21 cellular contexts compared by ENCODE assay signal in genomic region chr6:136863752-136864151, GRCh38. TPM values are rescaled to one million over a fixed set of nuclear protein-coding genes. Genes with fewer than 3 reads are reported as not detected.
DNase-seq lines count a peak whose midpoint lies in the region; ATAC-seq and TF ChIP-seq lines count a peak whose summit lies in the region.
"Had no signal": no experiment of that assay in that cellular context is flagged by ENCODE, and none has a peak within 500 bp of the region (broad histone marks: within the 10 kb centered on the region; RNA-seq: fewer than 3 reads in every experiment).

No MANE protein-coding gene starts in this region.

- no peak overlapping the region for H2AFZ ChIP-seq in GM23338

- H4K20me1 ChIP-seq in GM23338 (replicated peaks; ENCODE audit: insufficient read depth): no peaks in the 10 kb centered on the region
- H4K20me1 ChIP-seq: BLaER1 treated with 17β-estradiol and CSF1 and Interleukin-3, amounts not matched to agents 10 nM and 100 nM had no signal

- H3K4me2 ChIP-seq in GM23338: no peak overlapping the region
- H3K4me2 ChIP-seq: BLaER1 treated with 17β-estradiol and CSF1 and Interleukin-3, amounts not matched to agents 10 nM and 100 nM had no signal

- H3K4me3 Mint-ChIP-seq in GM23338: no peak overlapping the region
- H3K4me3 Mint-ChIP-seq in activated CD4-positive, alpha-beta memory T cell treated with anti-CD3 and anti-CD28 coated beads, Interleukin-2, amount 10 ng/mL, durations not matched to agents 7 days and 5 days: no peak overlapping the region
- H3K4me3 Mint-ChIP-seq: CD8-positive, alpha-beta T cell had no signal

- ATAC-seq in GM23338: no peak
- ATAC-seq in left lung: no peak
- no peak for ATAC-seq in GM21529 (IDR thresholded peaks at IDR 0.05; ENCODE audit: unreplicated experiment)
- ATAC-seq: CD8-positive, alpha-beta T cell had no signal

- H3K9me3 ChIP-seq in left lung: no peaks in the 10 kb centered on the region
- H3K9me3 ChIP-seq: BLaER1 treated with 17β-estradiol and CSF1 and Interleukin-3, amounts not matched to agents 10 nM and 100 nM; HAP-1 had no signal

- POLR2A ChIA-PET in activated CD4-positive, alpha-beta memory T cell treated with anti-CD3 and anti-CD28 coated beads, Interleukin-2, amount 10 ng/mL, durations not matched to agents 7 days and 5 days (lab: Charles Lee): no interaction called here

- intact Hi-C loops in left lung (cut with DNase I): no loop called here

- no peak overlapping the region for H3K27ac Mint-ChIP-seq in GM23338
- no peak overlapping the region for H3K27ac Mint-ChIP-seq in activated CD4-positive, alpha-beta memory T cell treated with anti-CD3 and anti-CD28 coated beads, Interleukin-2, amount 10 ng/mL, durations not matched to agents 7 days and 5 days
- H3K27ac Mint-ChIP-seq: CD8-positive, alpha-beta T cell had no signal

- no peaks in the 10 kb centered on the region for H3K79me2 ChIP-seq in GM23338 (replicated peaks; ENCODE audit: insufficient read depth)

- H3K9me3 Mint-ChIP-seq in GM23338: no peaks in the 10 kb centered on the region
- no peaks in the 10 kb centered on the region for H3K9me3 Mint-ChIP-seq in activated CD4-positive, alpha-beta memory T cell treated with anti-CD3 and anti-CD28 coated beads, Interleukin-2, amount 10 ng/mL, durations not matched to agents 7 days and 5 days
- H3K9me3 Mint-ChIP-seq: CD8-positive, alpha-beta T cell had no signal

- H3K27me3 Mint-ChIP-seq in GM23338 (ENCODE audit: insufficient read depth, low read depth, poor library complexity): peaks cover 2% of the 10 kb centered on the region
- H3K27me3 Mint-ChIP-seq in activated CD4-positive, alpha-beta memory T cell treated with anti-CD3 and anti-CD28 coated beads, Interleukin-2, amount 10 ng/mL, durations not matched to agents 7 days and 5 days: no peaks in the 10 kb centered on the region

- peak; percentile 20 to 52; a peak in 2 of 4 replicates for TF ChIP-seq CTCF in GM23338 (conservative IDR thresholded peaks at IDR 0.05; ENCODE audit: low read depth in 2 of 2)
- TF ChIP-seq CTCF in LNCaP clone FGC (IDR thresholded peaks at IDR 0.05; ENCODE audit: control insufficient read depth, extremely low read depth, insufficient read depth): peak; percentile 44
- TF ChIP-seq CTCF in VCaP (conservative IDR thresholded peaks at IDR 0.05): peak; percentile 65
- TF ChIP-seq CTCF in left lung (IDR thresholded peaks at IDR 0.05): no peak

- CTCF ChIA-PET in activated CD4-positive, alpha-beta memory T cell treated with anti-CD3 and anti-CD28 coated beads, Interleukin-2, amount 10 ng/mL, durations not matched to agents 7 days and 5 days (lab: Charles Lee): no interaction called here

- DNase-seq in NCI-H146 (lab: John Stamatoyannopoulos, UW) (peak; percentile 33), NCI-H146 treated with DMSO at 0.1 percent for 48 hours (lab: John Stamatoyannopoulos, UW; ENCODE audit: unreplicated experiment) (no peak), GM23338 (ENCODE audit: low spot score) (no peak), LNCaP clone FGC (ENCODE audit: low read depth) (no peak), left lung (no peak)
- DNase-seq in activated CD4-positive, alpha-beta memory T cell treated with anti-CD3 and anti-CD28 coated beads, Interleukin-2, amount 10 ng/mL, durations not matched to agents 7 days and 5 days: no peak
- DNase-seq: 8988T; Calu3; CD8-positive, alpha-beta T cell; DMS79; GDM1; GOT3; IMR-90; KG1 had no signal

- H3K4me1 Mint-ChIP-seq in GM23338: no peaks in the 10 kb centered on the region
- H3K4me1 Mint-ChIP-seq in activated CD4-positive, alpha-beta memory T cell treated with anti-CD3 and anti-CD28 coated beads, Interleukin-2, amount 10 ng/mL, durations not matched to agents 7 days and 5 days: no peaks in the 10 kb centered on the region

- no peaks in the 10 kb centered on the region for H3F3A ChIP-seq in GM23338 (replicated peaks; ENCODE audit: low read depth)

- H3K36me3 Mint-ChIP-seq in GM23338 (ENCODE audit: low read depth): no peaks in the 10 kb centered on the region
- H3K36me3 Mint-ChIP-seq in activated CD4-positive, alpha-beta memory T cell treated with anti-CD3 and anti-CD28 coated beads, Interleukin-2, amount 10 ng/mL, durations not matched to agents 7 days and 5 days (ENCODE audit: low read depth): no peaks in the 10 kb centered on the region

- H3K36me3 ChIP-seq in GM23338 (ENCODE audit: insufficient read depth) (no peaks in the 10 kb centered on the region), left lung (no peaks in the 10 kb centered on the region)
- H3K36me3 ChIP-seq: BLaER1 treated with 17β-estradiol and CSF1 and Interleukin-3, amounts not matched to agents 10 nM and 100 nM; HAP-1 had no signal

- H3K9me2 ChIP-seq in GM23338 (ENCODE audit: insufficient read depth): no peaks in the 10 kb centered on the region

- H3K27me3 ChIP-seq in GM23338 (ENCODE audit: insufficient read depth): no peaks in the 10 kb centered on the region
- H3K27me3 ChIP-seq in left lung: no peaks in the 10 kb centered on the region
- H3K27me3 ChIP-seq: BLaER1 treated with 17β-estradiol and CSF1 and Interleukin-3, amounts not matched to agents 10 nM and 100 nM had no signal

- no peak overlapping the region for H3K4me3 ChIP-seq in GM23338
- H3K4me3 ChIP-seq in LNCaP clone FGC (ENCODE audit: low read depth, low read length): no peak overlapping the region
- H3K4me3 ChIP-seq in left lung: no peak overlapping the region
- H3K4me3 ChIP-seq: BLaER1 treated with 17β-estradiol and CSF1 and Interleukin-3, amounts not matched to agents 10 nM and 100 nM; HAP-1 had no signal

- H3K4me1 ChIP-seq in GM23338 (ENCODE audit: insufficient read depth) (no peaks in the 10 kb centered on the region), left lung (peaks cover 0 to 6% of the 10 kb centered on the region in 2 donors)
- H3K4me1 ChIP-seq: HAP-1 had no signal

- H3K27ac ChIP-seq in GM23338 (ENCODE audit: low read depth): no peak overlapping the region
- H3K27ac ChIP-seq in VCaP: no peak overlapping the region
- no peak overlapping the region for H3K27ac ChIP-seq in left lung
- H3K27ac ChIP-seq: BLaER1 treated with 17β-estradiol and CSF1 and Interleukin-3, amounts not matched to agents 10 nM and 100 nM had no signal

TF ChIP-seq in GM23338, 12 proteins besides CTCF, POLR2A, EP300 and RAD21 (continues in another document):
- TF ChIP-seq POLR2AphosphoS5 (IDR thresholded peaks at IDR 0.05; ENCODE audit: low read depth) (no peak), CREB1 (CRISPR knock-in tag; IDR thresholded peaks at IDR 0.05; ENCODE audit: low read depth) (no peak), NANOG (IDR thresholded peaks at IDR 0.05; ENCODE audit: borderline replicate concordance) (no peak), EZH2phosphoT487 (IDR thresholded peaks at IDR 0.05; ENCODE audit: unreplicated experiment) (no peak)

RNA-seq across cellular contexts. Expression of gene PEX7, which starts 41.4 kb away (rescaled TPM):
- total RNA-seq in GM23338 (2014; rRNA removed; shearing (Covaris generic)): 13.5 and 24.1 TPM in 2 replicates
- polyA plus RNA-seq in GM23338 (2016; fragmentation: Nextera tagmentation; extraction: Ambion mirVana): 11.8 and 12.4 TPM in 2 replicates
- total RNA-seq in left lung: 1 to 10 TPM; 6.8 to 8.2 TPM
- total RNA-seq in activated CD4-positive, alpha-beta memory T cell treated with anti-CD3 and anti-CD28 coated beads, Interleukin-2, amount 10 ng/mL, durations not matched to agents 7 days and 5 days: 1 to 10 TPM; 4.5 to 4.8 TPM

RNA-seq across cellular contexts. Expression of gene SLC35D3, which starts 58.3 kb away (rescaled TPM):
- total RNA-seq in GM23338 (2014; rRNA removed; shearing (Covaris generic)): 0.59 and 1.5 TPM in 2 replicates
- 1.0 and 1.6 TPM in 2 replicates for polyA plus RNA-seq in GM23338 (2016; fragmentation: Nextera tagmentation; extraction: Ambion mirVana)
- under 1 TPM in 1 of 2 donors, not detected in 1; 0.09 TPM for total RNA-seq in left lung
- total RNA-seq in activated CD4-positive, alpha-beta memory T cell treated with anti-CD3 and anti-CD28 coated beads, Interleukin-2, amount 10 ng/mL, durations not matched to agents 7 days and 5 days: under 1 TPM in 1 of 2 experiments, not detected in 1; 0.13 TPM
- total RNA-seq: A673; Calu3; CD8-positive, alpha-beta T cell; Daoy; IMR-90 had no signal
- polyA plus RNA-seq: AG04450, IMR-90 had no signal

Comparison
In these comparisons a context has a peak if more than half of its experiments do, and no peak if none do; other contexts are left out.
1. CTCF ChIP-seq: peak in GM23338 (2 of 2), LNCaP clone FGC (single experiment) and VCaP (single experiment); none in left lung (0 of 2).